14 cellular contexts compared by ENCODE assay signal in the genomic region with DNA sequence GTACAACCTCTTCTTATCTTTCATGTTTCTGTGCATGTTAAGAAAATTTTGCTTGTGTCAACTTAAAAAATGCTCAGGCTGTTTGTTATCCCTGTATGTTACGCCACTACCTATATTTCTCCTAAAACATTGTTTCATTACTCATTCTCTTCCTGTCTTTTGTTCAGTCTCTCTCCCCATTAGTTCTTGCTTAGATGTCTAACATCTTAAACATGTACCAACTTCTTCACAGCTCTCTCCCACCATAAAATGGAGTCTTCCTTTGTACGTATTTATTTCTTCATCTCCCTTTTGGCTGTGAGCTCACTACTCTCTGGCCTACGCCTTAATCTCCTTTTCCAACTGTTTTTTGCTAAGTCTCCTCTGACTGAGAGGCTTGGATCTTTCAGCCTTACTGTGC. TPM values are rescaled to one million over a fixed set of nuclear protein-coding genes. Genes with fewer than 3 reads are reported as not detected.
"Had no signal": no experiment of that assay in that cellular context is flagged by ENCODE, and none has a peak within 500 bp of the region (broad histone marks: within the 10 kb centered on the region; RNA-seq: fewer than 3 reads in every experiment).

No MANE protein-coding gene starts in this region.

- H3K4me1 Mint-ChIP-seq: immature natural killer cell had no signal

- H3K9me3 ChIP-seq: psoas muscle, sigmoid colon, upper lobe of right lung had no signal

- ATAC-seq: activated naive CD4-positive, alpha-beta T cell treated with anti-CD3 and anti-CD28 coated beads, Interleukin-2, amount 50 U/mL, for 72 hours; activated T-cell treated with anti-CD3 and anti-CD28 coated beads, Interleukin-2, amount 50 U/mL, for 4 hours; left colon; natural killer cell treated with Interleukin-12 subunit alpha and Interleukin-12 subunit beta and Interleukin-15 and Interleukin-18, amount 100 ng/mL, for 72 hours; psoas muscle; upper lobe of right lung had no signal

- DNase-seq: activated CD4-positive, alpha-beta T cell treated with anti-CD3 and anti-CD28 coated beads, Interleukin-2, amount 50 U/mL, for 4 hours; activated CD4-positive, CD25-positive, alpha-beta regulatory T cell treated with anti-CD3 and anti-CD28 coated beads, Interleukin-2, amount 50 U/mL, for 72 hours; activated effector memory CD4-positive, alpha-beta T cell treated with anti-CD3 and anti-CD28 coated beads, Interleukin-2, amount 50 U/mL, for 16 hours; activated T-cell treated with anti-CD3 and anti-CD28 coated beads, Interleukin-2, amount 50 U/mL, for 4 hours; immature natural killer cell; left colon; nucleus accumbens; psoas muscle; sigmoid colon; stimulated activated CD4-positive, alpha-beta T cell treated with anti-CD3 and anti-CD28 coated beads, Interleukin-2, amount 100 ng/mL, for 48 hours; stimulated activated naive CD4-positive, alpha-beta T cell treated with Interleukin-2 at 50 U/mL for 16 hours; upper lobe of right lung had no signal

- H3K27ac ChIP-seq: psoas muscle, upper lobe of right lung had no signal

- H3K4me3 ChIP-seq: psoas muscle, sigmoid colon, upper lobe of right lung had no signal

- H3K27me3 ChIP-seq: sigmoid colon, upper lobe of right lung had no signal

- H3K9me3 Mint-ChIP-seq: activated naive CD4-positive, alpha-beta T cell treated with anti-CD3 and anti-CD28 coated beads, Interleukin-2, amount 50 U/mL, for 72 hours; activated T-cell treated with anti-CD3 and anti-CD28 coated beads, Interleukin-2, amount 50 U/mL, for 4 hours had no signal

- H3K36me3 ChIP-seq: sigmoid colon, upper lobe of right lung had no signal

- H3K4me3 Mint-ChIP-seq: activated T-cell treated with anti-CD3 and anti-CD28 coated beads, Interleukin-2, amount 50 U/mL, for 4 hours; immature natural killer cell; natural killer cell treated with Interleukin-12 subunit alpha and Interleukin-12 subunit beta and Interleukin-15 and Interleukin-18, amount 100 ng/mL, for 72 hours had no signal

- H3K27ac Mint-ChIP-seq: activated naive CD4-positive, alpha-beta T cell treated with anti-CD3 and anti-CD28 coated beads, Interleukin-2, amount 50 U/mL, for 72 hours; immature natural killer cell; natural killer cell treated with Interleukin-12 subunit alpha and Interleukin-12 subunit beta and Interleukin-15 and Interleukin-18, amount 100 ng/mL, for 72 hours had no signal

- H3K4me1 ChIP-seq: psoas muscle, upper lobe of right lung had no signal

- H3K27me3 Mint-ChIP-seq: natural killer cell treated with Interleukin-12 subunit alpha and Interleukin-12 subunit beta and Interleukin-15 and Interleukin-18, amount 100 ng/mL, for 72 hours had no signal

- H3K36me3 Mint-ChIP-seq: activated naive CD4-positive, alpha-beta T cell treated with anti-CD3 and anti-CD28 coated beads, Interleukin-2, amount 50 U/mL, for 72 hours; immature natural killer cell; natural killer cell treated with Interleukin-12 subunit alpha and Interleukin-12 subunit beta and Interleukin-15 and Interleukin-18, amount 100 ng/mL, for 72 hours had no signal

RNA-seq across cellular contexts. Expression of gene PCDH7, which starts 36.4 kb away (rescaled TPM):
- total RNA-seq: activated naive CD4-positive, alpha-beta T cell treated with anti-CD3 and anti-CD28 coated beads, Interleukin-2, amount 50 U/mL, for 72 hours; natural killer cell treated with Interleukin-12 subunit alpha and Interleukin-12 subunit beta and Interleukin-15 and Interleukin-18, amount 100 ng/mL, for 72 hours had no signal
- polyA plus RNA-seq: immature natural killer cell had no signal
